Comparison of ENCODE assay signal across 8 cellular contexts in genomic region chr4:153204247-153205027, GRCh38. TPM values are rescaled to one million over a fixed set of nuclear protein-coding genes. Genes with fewer than 3 reads are reported as not detected.
DNase-seq lines count a peak whose midpoint lies in the region; ATAC-seq and TF ChIP-seq lines count a peak whose summit lies in the region.

TRIM2 (plus strand) TSS chr4:153204443; CDS start chr4:153204531, 88 bp downstream.

- CTCF ChIA-PET in GM10248 (lab: Yijun Ruan, JAX) = interaction anchor here (1.0 to 2.0 kb wide), 3 partner anchors 13 to 77 kb away, joined by 3 to 7 read pairs (median 3); no protein-coding TSS in a partner anchor

- no peaks in the 10 kb centered on the region for H3K36me3 Mint-ChIP-seq in activated T-cell treated with anti-CD3 and anti-CD28 coated beads, Interleukin-2, amount 50 U/mL, for 72 hours (ENCODE audit: insufficient read depth in 2 of 2)

- TF ChIP-seq CTCF in coronary artery (IDR thresholded peaks at IDR 0.05) = no peak
- TF ChIP-seq CTCF in stomach (IDR thresholded peaks at IDR 0.05) = no peak
- TF ChIP-seq CTCF in GM10248 (IDR thresholded peaks at IDR 0.05; ENCODE audit: control extremely low read depth, extremely low read depth, low read depth, missing control alignments) = no peak

- DNase-seq in activated T-cell treated with anti-CD3 and anti-CD28 coated beads, Interleukin-2, amount 50 U/mL, for 72 hours = no peak
- no peak for DNase-seq in activated T-cell treated with anti-CD3 and anti-CD28 coated beads for 4 hours
- DNase-seq in NCI-H526 treated with DMSO at 0.1 percent for 48 hours (lab: John Stamatoyannopoulos, UW) = peak; percentile 94
- no peak for DNase-seq in coronary artery (ENCODE audit: low spot score)
- DNase-seq in stomach = peak; percentile 93
- DNase-seq in GM10248 (ENCODE audit: extremely low spot score) = no peak

- H3K36me3 ChIP-seq in stomach = no peaks in the 10 kb centered on the region

- H3K27ac Mint-ChIP-seq in activated T-cell treated with anti-CD3 and anti-CD28 coated beads, Interleukin-2, amount 50 U/mL, for 72 hours = peak within 1 kb of the TSS; percentile 70

- H3K27ac ChIP-seq in coronary artery (peak within 1 kb of the TSS in 1 of 2 donors; percentile 28), layer of hippocampus (ENCODE audit: low read depth, low read length) (peak within 1 kb of the TSS; percentile 89), stomach (peak within 1 kb of the TSS; percentile 82 to 89 (median 85))

- no peak for ATAC-seq in activated T-cell treated with anti-CD3 and anti-CD28 coated beads, Interleukin-2, amount 50 U/mL, for 72 hours (replicated peaks in 1 of 2)
- ATAC-seq in GM21737 (IDR thresholded peaks at IDR 0.05; ENCODE audit: unreplicated experiment) = no peak

- peak in 1 of 4 donors; percentile 57 for TF ChIP-seq POLR2A in stomach (IDR thresholded peaks at IDR 0.05)

- H3K27me3 ChIP-seq in layer of hippocampus (ENCODE audit: control insufficient read depth, insufficient read depth, low read length) (no peaks in the 10 kb centered on the region), stomach (no peaks in the 10 kb centered on the region)

- peak within 1 kb of the TSS; percentile 56 to 75 for H3K4me3 Mint-ChIP-seq in activated T-cell treated with anti-CD3 and anti-CD28 coated beads, Interleukin-2, amount 50 U/mL, for 72 hours

- intact Hi-C loops in stomach (cut with DNase I; ENCODE audit: low total_unique reads) = no loop called here

- no peaks in the 10 kb centered on the region for H3K9me3 ChIP-seq in stomach

- POLR2A ChIA-PET in GM10248 (lab: Yijun Ruan, JAX) = no interaction called here

- peaks cover 24 to 52% (median 28%) of the 10 kb centered on the region in 4 donors for H3K4me1 ChIP-seq in stomach

- 16 to 31% (median 20%) methylated on average over 15 of the region's 15 CpGs for WGBS in stomach, 5 donors

- no peak for TF ChIP-seq EP300 in stomach (IDR thresholded peaks at IDR 0.05)

- H3K4me3 ChIP-seq in coronary artery = peak within 1 kb of the TSS; percentile 61
- peak within 1 kb of the TSS; percentile 32 to 54 (median 42) for H3K4me3 ChIP-seq in stomach

- H3K9me3 Mint-ChIP-seq in activated T-cell treated with anti-CD3 and anti-CD28 coated beads, Interleukin-2, amount 50 U/mL, for 72 hours = no peaks in the 10 kb centered on the region

- H3K4me1 Mint-ChIP-seq in activated T-cell treated with anti-CD3 and anti-CD28 coated beads, Interleukin-2, amount 50 U/mL, for 72 hours (ENCODE audit: low read depth) = peaks cover 35% of the 10 kb centered on the region

- no peaks in the 10 kb centered on the region for H3K27me3 Mint-ChIP-seq in activated T-cell treated with anti-CD3 and anti-CD28 coated beads, Interleukin-2, amount 50 U/mL, for 72 hours (ENCODE audit: low read depth)

RNA-seq across cellular contexts. Expression of gene TRIM2, which starts in this region (rescaled TPM):
- total RNA-seq in activated T-cell treated with anti-CD3 and anti-CD28 coated beads, Interleukin-2, amount 50 U/mL, for 72 hours = 1 to 10 TPM; 1.3 to 1.4 TPM
- total RNA-seq in stomach = 100 to 1,000 TPM in 2 of 5 donors, 10 to 100 TPM in 3; 38.8 to 327 (median 96.2) TPM
- polyA plus RNA-seq in stomach = 10 to 100 TPM; 11.2 to 26.1 (median 24.8) TPM

Comparison
In these comparisons a context has a peak if more than half of its experiments do, and no peak if none do; other contexts are left out.
1. RNA of gene TRIM2 (total RNA-seq): 38.8 to 327 TPM in stomach; 1.3 to 1.4 TPM in activated T-cell treated with anti-CD3 and anti-CD28 coated beads, Interleukin-2, amount 50 U/mL, for 72 hours; every median in the first group is over 10 times any median in the second.
2. DNase-seq: peak in NCI-H526 treated with DMSO at 0.1 percent for 48 hours (single experiment) and stomach (single experiment); none in activated T-cell treated with anti-CD3 and anti-CD28 coated beads, Interleukin-2, amount 50 U/mL, for 72 hours (0 of 2), activated T-cell treated with anti-CD3 and anti-CD28 coated beads for 4 hours (single experiment), coronary artery (single experiment) and GM10248 (single experiment).